ENCODE assay signal across 1 cellular context in the genomic region with DNA sequence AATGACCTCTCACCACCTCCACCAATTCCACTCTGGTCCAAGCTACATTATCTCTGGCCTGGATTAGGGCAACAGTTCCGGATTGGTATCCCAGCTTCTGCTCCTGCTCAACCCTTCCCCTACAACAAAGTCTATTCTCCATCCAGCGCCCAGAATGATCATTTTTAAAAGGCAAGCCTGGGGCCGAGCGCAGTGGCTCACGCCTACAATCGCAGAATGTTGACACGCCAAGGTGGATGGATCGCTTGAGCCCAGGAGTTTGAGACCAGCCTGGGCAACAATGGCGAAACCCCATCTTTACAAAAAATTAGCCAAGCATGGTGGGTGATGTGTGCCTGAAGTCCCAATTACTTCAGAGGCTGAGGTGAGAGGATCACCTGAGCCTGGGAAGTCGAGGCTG.
TF ChIP-seq lines count a peak whose summit lies in the region.

No MANE protein-coding gene starts in this region.

TF ChIP-seq in HepG2, 621 proteins besides CTCF, POLR2A, EP300 and RAD21 (continued from another document):
- TF ChIP-seq MBD4 (IDR thresholded peaks at IDR 0.05; ENCODE audit: borderline replicate concordance, low read length) (no peak), ZNF674 (CRISPR knock-in tag; IDR thresholded peaks at IDR 0.05; ENCODE audit: low read depth) (no peak), DR1 (CRISPR knock-in tag; IDR thresholded peaks at IDR 0.05) (no peak), ZNF160 (CRISPR knock-in tag; IDR thresholded peaks at IDR 0.05) (no peak), AKAP8 (CRISPR knock-in tag; IDR thresholded peaks at IDR 0.05) (no peak), ZNF20 (CRISPR knock-in tag; IDR thresholded peaks at IDR 0.05) (no peak), HNRNPH1 (optimal IDR thresholded peaks at IDR 0.05; ENCODE audit: low read depth, low read length) (no peak), WIZ (CRISPR knock-in tag; IDR thresholded peaks at IDR 0.05) (no peak), SP1 (IDR thresholded peaks at IDR 0.05) (no peak), SP1 (CRISPR knock-in tag; IDR thresholded peaks at IDR 0.05) (no peak)
- TF ChIP-seq, protein P1, sequence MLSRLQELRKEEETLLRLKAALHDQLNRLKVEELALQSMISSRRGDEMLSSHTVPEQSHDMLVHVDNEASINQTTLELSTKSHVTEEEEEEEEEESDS (CRISPR knock-in tag; IDR thresholded peaks at IDR 0.05; ENCODE audit: borderline replicate concordance) = no peak
- TF ChIP-seq, protein P2, sequence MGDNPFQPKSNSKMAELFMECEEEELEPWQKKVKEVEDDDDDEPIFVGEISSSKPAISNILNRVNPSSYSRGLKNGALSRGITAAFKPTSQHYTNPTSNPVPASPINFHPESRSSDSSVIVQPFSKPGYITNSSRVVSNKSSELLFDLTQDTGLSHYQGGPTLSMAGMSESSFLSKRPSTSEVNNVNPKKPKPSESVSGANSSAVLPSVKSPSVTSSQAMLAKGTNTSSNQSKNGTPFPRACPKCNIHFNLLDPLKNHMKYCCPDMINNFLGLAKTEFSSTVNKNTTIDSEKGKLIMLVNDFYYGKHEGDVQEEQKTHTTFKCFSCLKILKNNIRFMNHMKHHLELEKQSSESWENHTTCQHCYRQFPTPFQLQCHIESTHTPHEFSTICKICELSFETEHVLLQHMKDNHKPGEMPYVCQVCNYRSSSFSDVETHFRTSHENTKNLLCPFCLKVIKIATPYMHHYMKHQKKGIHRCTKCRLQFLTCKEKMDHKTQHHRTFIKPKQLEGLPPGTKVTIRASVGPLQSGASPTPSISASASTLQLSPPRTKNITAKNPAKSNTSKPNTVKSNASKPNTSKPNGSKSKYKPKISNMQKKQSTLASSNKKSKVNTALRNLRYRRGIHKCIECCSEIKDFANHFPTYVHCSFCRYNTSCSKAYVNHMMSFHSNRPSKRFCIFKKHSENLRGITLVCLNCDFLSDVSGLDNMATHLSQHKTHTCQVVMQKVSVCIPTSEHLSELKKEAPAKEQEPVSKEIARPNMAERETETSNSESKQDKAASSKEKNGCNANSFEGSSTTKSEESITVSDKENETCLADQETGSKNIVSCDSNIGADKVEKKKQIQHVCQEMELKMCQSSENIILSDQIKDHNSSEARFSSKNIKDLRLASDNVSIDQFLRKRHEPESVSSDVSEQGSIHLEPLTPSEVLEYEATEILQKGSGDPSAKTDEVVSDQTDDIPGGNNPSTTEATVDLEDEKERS (CRISPR knock-in tag; IDR thresholded peaks at IDR 0.05) = no peak
